In the genomic region with DNA sequence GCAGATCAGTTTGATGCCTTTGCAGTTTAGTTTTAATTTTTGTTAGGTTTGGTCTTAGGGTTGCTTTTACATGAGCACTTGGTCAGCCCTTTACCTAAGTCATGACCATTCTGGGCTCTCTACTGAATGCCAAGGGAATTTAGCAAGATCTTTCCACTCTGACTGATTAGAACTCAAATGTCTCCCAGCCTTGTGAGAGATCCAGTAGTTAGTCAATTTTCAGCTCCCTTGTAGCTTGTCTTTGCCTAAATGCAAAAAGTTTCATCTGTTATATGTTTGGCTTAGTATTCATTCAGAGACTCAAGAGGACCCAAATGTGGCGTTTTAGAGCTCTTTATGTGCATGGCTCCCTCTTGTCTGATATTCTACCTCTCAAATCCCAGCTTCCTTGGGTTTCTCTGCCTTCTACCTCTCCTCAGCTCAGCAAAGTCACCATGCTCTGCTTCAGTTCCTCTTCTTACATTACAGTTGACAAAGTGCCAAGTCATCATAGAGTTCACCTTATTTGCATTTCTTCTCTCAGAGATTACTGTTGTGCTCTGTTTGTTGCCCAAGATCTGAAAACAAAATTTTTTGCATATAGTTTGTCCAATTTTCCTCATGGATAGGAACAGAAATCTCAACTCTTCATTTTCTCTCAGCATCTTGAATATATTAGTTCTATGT, we compare ENCODE assay signal across 13 cellular contexts. TPM values are rescaled to one million over a fixed set of nuclear protein-coding genes. Genes with fewer than 3 reads are reported as not detected.
DNase-seq lines count a peak whose midpoint lies in the region; ATAC-seq and TF ChIP-seq lines count a peak whose summit lies in the region.
"Had no signal": no experiment of that assay in that cellular context is flagged by ENCODE, and none has a peak within 500 bp of the region (broad histone marks: within the 10 kb centered on the region; RNA-seq: fewer than 3 reads in every experiment).

No MANE protein-coding gene starts in this region.

- ATAC-seq in GM19025 (IDR thresholded peaks at IDR 0.05; ENCODE audit: low read depth, unreplicated experiment) (peak; percentile 92), HG02588 (IDR thresholded peaks at IDR 0.05; ENCODE audit: unreplicated experiment) (peak; percentile 88), HG03442 (IDR thresholded peaks at IDR 0.05; ENCODE audit: unreplicated experiment) (peak; percentile 85)
- ATAC-seq in activated naive CD4-positive, alpha-beta T cell treated with anti-CD3 and anti-CD28 coated beads, Interleukin-2, amount 50 U/mL, for 72 hours = no peak

- peaks cover 8 to 20% (median 14%) of the 10 kb centered on the region in 7 donors for H3K9me3 Mint-ChIP-seq in CD14-positive monocyte
- no peaks in the 10 kb centered on the region for H3K9me3 Mint-ChIP-seq in immature natural killer cell
- H3K9me3 Mint-ChIP-seq in activated naive CD4-positive, alpha-beta T cell treated with anti-CD3 and anti-CD28 coated beads, Interleukin-2, amount 50 U/mL, for 72 hours = peaks cover 0 to 4% of the 10 kb centered on the region in 2 donors

- H3K27me3 Mint-ChIP-seq in CD14-positive monocyte (ENCODE audit: low read depth in 3 of 3) = peaks cover 18 to 33% (median 18%) of the 10 kb centered on the region in 3 donors
- H3K27me3 Mint-ChIP-seq in immature natural killer cell (ENCODE audit: low read depth in 3 of 3) = peaks cover 5 to 25% (median 12%) of the 10 kb centered on the region in 3 donors

- TF ChIP-seq CTCF in CD14-positive monocyte (IDR thresholded peaks at IDR 0.05) = no peak

- H3K36me3 Mint-ChIP-seq in CD14-positive monocyte (peaks cover 3 to 8% of the 10 kb centered on the region in 2 donors), immature natural killer cell (no peaks in the 10 kb centered on the region)
- H3K36me3 Mint-ChIP-seq in activated naive CD4-positive, alpha-beta T cell treated with anti-CD3 and anti-CD28 coated beads, Interleukin-2, amount 50 U/mL, for 72 hours = peaks cover 6 to 14% of the 10 kb centered on the region in 2 donors
- H3K36me3 Mint-ChIP-seq: activated naive CD8-positive, alpha-beta T cell treated with anti-CD3 and anti-CD28 coated beads, Interleukin-2, amount 10 ng/mL, durations not matched to agents 7 days and 5 days had no signal

- H3K4me3 Mint-ChIP-seq in CD14-positive monocyte (no peak overlapping the region), immature natural killer cell (no peak overlapping the region)
- H3K4me3 Mint-ChIP-seq: activated CD4-positive, alpha-beta memory T cell treated with anti-CD3 and anti-CD28 coated beads, Interleukin-2, amount 10 ng/mL, durations not matched to agents 7 days and 5 days; activated naive CD8-positive, alpha-beta T cell treated with anti-CD3 and anti-CD28 coated beads, Interleukin-2, amount 10 ng/mL, durations not matched to agents 7 days and 5 days had no signal

- intact Hi-C loops in CD14-positive monocyte (cut with micrococcal nuclease) = no loop called here

- H3K27ac Mint-ChIP-seq in CD14-positive monocyte (no peak overlapping the region), immature natural killer cell (no peak overlapping the region)
- no peak overlapping the region for H3K27ac Mint-ChIP-seq in activated naive CD4-positive, alpha-beta T cell treated with anti-CD3 and anti-CD28 coated beads, Interleukin-2, amount 50 U/mL, for 72 hours
- H3K27ac Mint-ChIP-seq: activated CD4-positive, alpha-beta memory T cell treated with anti-CD3 and anti-CD28 coated beads, Interleukin-2, amount 10 ng/mL, durations not matched to agents 7 days and 5 days; activated naive CD8-positive, alpha-beta T cell treated with anti-CD3 and anti-CD28 coated beads, Interleukin-2, amount 10 ng/mL, durations not matched to agents 7 days and 5 days had no signal

- DNase-seq in CD14-positive monocyte (ENCODE audit: low spot score) (peak; percentile 8), cortex of kidney (lab: John Stamatoyannopoulos, UW) (no peak), immature natural killer cell (no peak), A172 (ENCODE audit: low spot score) (no peak)
- no peak for DNase-seq in activated naive CD4-positive, alpha-beta T cell treated with anti-CD3 and anti-CD28 coated beads, Interleukin-2, amount 50 U/mL, for 72 hours (ENCODE audit: low spot score in 2 of 2)
- DNase-seq: activated CD4-positive, alpha-beta memory T cell treated with anti-CD3 and anti-CD28 coated beads, Interleukin-2, amount 10 ng/mL, durations not matched to agents 7 days and 5 days; activated naive CD8-positive, alpha-beta T cell treated with anti-CD3 and anti-CD28 coated beads, Interleukin-2, amount 10 ng/mL, durations not matched to agents 7 days and 5 days; colonic mucosa had no signal

- H3K4me1 Mint-ChIP-seq in CD14-positive monocyte (peaks cover 2% of the 10 kb centered on the region), immature natural killer cell (peaks cover 2 to 9% of the 10 kb centered on the region in 2 donors)
- H3K4me1 Mint-ChIP-seq: activated naive CD8-positive, alpha-beta T cell treated with anti-CD3 and anti-CD28 coated beads, Interleukin-2, amount 10 ng/mL, durations not matched to agents 7 days and 5 days had no signal

RNA-seq across cellular contexts. Expression of gene JAKMIP1, which starts 17.5 kb away (rescaled TPM):
- under 1 TPM in 1 of 2 donors, not detected in 1; 0.08 TPM for polyA plus RNA-seq in CD14-positive monocyte
- 1 to 10 TPM; 1.2 to 7.9 (median 6.5) TPM for polyA plus RNA-seq in immature natural killer cell
- total RNA-seq in A172 (2014; rRNA removed; shearing (Covaris generic)) = 0.22 and 0.28 TPM in 2 replicates
- 1 to 10 TPM; 1.3 to 7.4 TPM for total RNA-seq in activated naive CD4-positive, alpha-beta T cell treated with anti-CD3 and anti-CD28 coated beads, Interleukin-2, amount 50 U/mL, for 72 hours
- total RNA-seq: fibroblast of villous mesenchyme, kidney epithelial cell had no signal

RNA-seq across cellular contexts. Expression of gene WFS1, which starts 51.8 kb away (rescaled TPM):
- polyA plus RNA-seq in CD14-positive monocyte (under 1 TPM; 0.39 to 0.93 TPM), immature natural killer cell (1 to 10 TPM; 2.5 to 7.2 (median 5.8) TPM)
- 52.8 and 54.2 TPM in 2 replicates for total RNA-seq in A172 (2014; rRNA removed; shearing (Covaris generic))
- total RNA-seq in activated naive CD4-positive, alpha-beta T cell treated with anti-CD3 and anti-CD28 coated beads, Interleukin-2, amount 50 U/mL, for 72 hours = 1 to 10 TPM; 1.8 to 3.2 TPM

Comparison
In these comparisons a context has a peak if more than half of its experiments do, and no peak if none do; other contexts are left out.
1. ATAC-seq: peak in GM19025 (single experiment), HG02588 (single experiment) and HG03442 (single experiment); none in activated naive CD4-positive, alpha-beta T cell treated with anti-CD3 and anti-CD28 coated beads, Interleukin-2, amount 50 U/mL, for 72 hours (0 of 2).
2. RNA of gene WFS1, which starts 51.8 kb away (total RNA-seq): 52.8 to 54.2 TPM in A172; 1.8 to 3.2 TPM in activated naive CD4-positive, alpha-beta T cell treated with anti-CD3 and anti-CD28 coated beads, Interleukin-2, amount 50 U/mL, for 72 hours; every median in the first group is over 10 times any median in the second.